1 cellular context compared by ENCODE assay signal in the genomic region with DNA sequence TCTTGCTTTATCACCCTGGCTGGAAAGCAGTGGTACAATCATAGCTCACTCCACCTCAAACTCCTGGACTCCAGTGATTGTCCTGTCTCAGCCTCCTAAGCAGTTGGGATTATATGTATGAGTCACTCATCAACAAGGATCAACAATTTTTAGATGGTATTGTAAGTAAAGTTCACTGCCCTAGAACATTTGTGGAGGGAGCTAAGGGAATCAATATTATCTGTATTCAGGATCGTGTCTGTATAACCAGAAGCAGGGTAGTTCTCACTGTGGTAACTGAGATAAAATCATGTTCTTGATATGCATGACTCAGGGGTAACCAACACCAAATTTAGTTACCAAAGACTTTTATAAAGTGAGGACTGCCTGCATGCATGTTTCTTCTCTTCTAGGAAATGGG.
TF ChIP-seq lines count a peak whose summit lies in the region.

No MANE protein-coding gene starts in this region.

TF ChIP-seq in SK-N-SH treated with all-trans-retinoic acid at 6 μM for 48 hours, 23 proteins besides CTCF, POLR2A, EP300 and RAD21:
- TF ChIP-seq, protein P1, sequence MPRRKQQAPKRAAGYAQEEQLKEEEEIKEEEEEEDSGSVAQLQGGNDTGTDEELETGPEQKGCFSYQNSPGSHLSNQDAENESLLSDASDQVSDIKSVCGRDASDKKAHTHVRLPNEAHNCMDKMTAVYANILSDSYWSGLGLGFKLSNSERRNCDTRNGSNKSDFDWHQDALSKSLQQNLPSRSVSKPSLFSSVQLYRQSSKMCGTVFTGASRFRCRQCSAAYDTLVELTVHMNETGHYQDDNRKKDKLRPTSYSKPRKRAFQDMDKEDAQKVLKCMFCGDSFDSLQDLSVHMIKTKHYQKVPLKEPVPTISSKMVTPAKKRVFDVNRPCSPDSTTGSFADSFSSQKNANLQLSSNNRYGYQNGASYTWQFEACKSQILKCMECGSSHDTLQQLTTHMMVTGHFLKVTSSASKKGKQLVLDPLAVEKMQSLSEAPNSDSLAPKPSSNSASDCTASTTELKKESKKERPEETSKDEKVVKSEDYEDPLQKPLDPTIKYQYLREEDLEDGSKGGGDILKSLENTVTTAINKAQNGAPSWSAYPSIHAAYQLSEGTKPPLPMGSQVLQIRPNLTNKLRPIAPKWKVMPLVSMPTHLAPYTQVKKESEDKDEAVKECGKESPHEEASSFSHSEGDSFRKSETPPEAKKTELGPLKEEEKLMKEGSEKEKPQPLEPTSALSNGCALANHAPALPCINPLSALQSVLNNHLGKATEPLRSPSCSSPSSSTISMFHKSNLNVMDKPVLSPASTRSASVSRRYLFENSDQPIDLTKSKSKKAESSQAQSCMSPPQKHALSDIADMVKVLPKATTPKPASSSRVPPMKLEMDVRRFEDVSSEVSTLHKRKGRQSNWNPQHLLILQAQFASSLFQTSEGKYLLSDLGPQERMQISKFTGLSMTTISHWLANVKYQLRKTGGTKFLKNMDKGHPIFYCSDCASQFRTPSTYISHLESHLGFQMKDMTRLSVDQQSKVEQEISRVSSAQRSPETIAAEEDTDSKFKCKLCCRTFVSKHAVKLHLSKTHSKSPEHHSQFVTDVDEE (CRISPR knock-in tag; IDR thresholded peaks at IDR 0.05): no peak
- TF ChIP-seq PPARA (CRISPR knock-in tag; IDR thresholded peaks at IDR 0.05; ENCODE audit: borderline replicate concordance) (no peak), RARB (CRISPR knock-in tag; IDR thresholded peaks at IDR 0.05) (no peak), SNAI2 (CRISPR knock-in tag; IDR thresholded peaks at IDR 0.05) (no peak), ZFP3 (CRISPR knock-in tag; IDR thresholded peaks at IDR 0.05) (no peak), OSR1 (CRISPR knock-in tag; IDR thresholded peaks at IDR 0.05) (no peak), TOX (CRISPR knock-in tag; IDR thresholded peaks at IDR 0.05; ENCODE audit: borderline replicate concordance) (no peak), BACH2 (CRISPR knock-in tag; IDR thresholded peaks at IDR 0.05; ENCODE audit: borderline replicate concordance) (no peak), GLIS3 (CRISPR knock-in tag; IDR thresholded peaks at IDR 0.05) (no peak), ARNTL (CRISPR knock-in tag; IDR thresholded peaks at IDR 0.05; ENCODE audit: borderline replicate concordance, low read depth) (no peak), ESRRG (CRISPR knock-in tag; IDR thresholded peaks at IDR 0.05) (no peak), ZNF565 (CRISPR knock-in tag; conservative IDR thresholded peaks at IDR 0.05; ENCODE audit: low read depth) (no peak), ZNF8 (CRISPR knock-in tag; IDR thresholded peaks at IDR 0.05) (no peak), ZNF70 (CRISPR knock-in tag; IDR thresholded peaks at IDR 0.05) (no peak), ZC3H10 (CRISPR knock-in tag; IDR thresholded peaks at IDR 0.05) (no peak), ISL1 (CRISPR knock-in tag; IDR thresholded peaks at IDR 0.05) (no peak)
- TF ChIP-seq, protein P2, sequence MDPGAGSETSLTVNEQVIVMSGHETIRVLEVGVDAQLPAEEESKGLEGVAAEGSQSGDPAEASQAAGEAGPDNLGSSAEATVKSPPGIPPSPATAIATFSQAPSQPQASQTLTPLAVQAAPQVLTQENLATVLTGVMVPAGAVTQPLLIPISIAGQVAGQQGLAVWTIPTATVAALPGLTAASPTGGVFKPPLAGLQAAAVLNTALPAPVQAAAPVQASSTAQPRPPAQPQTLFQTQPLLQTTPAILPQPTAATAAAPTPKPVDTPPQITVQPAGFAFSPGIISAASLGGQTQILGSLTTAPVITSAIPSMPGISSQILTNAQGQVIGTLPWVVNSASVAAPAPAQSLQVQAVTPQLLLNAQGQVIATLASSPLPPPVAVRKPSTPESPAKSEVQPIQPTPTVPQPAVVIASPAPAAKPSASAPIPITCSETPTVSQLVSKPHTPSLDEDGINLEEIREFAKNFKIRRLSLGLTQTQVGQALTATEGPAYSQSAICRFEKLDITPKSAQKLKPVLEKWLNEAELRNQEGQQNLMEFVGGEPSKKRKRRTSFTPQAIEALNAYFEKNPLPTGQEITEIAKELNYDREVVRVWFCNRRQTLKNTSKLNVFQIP (CRISPR knock-in tag; IDR thresholded peaks at IDR 0.05; ENCODE audit: borderline replicate concordance, low read depth): no peak
- TF ChIP-seq, protein P3, sequence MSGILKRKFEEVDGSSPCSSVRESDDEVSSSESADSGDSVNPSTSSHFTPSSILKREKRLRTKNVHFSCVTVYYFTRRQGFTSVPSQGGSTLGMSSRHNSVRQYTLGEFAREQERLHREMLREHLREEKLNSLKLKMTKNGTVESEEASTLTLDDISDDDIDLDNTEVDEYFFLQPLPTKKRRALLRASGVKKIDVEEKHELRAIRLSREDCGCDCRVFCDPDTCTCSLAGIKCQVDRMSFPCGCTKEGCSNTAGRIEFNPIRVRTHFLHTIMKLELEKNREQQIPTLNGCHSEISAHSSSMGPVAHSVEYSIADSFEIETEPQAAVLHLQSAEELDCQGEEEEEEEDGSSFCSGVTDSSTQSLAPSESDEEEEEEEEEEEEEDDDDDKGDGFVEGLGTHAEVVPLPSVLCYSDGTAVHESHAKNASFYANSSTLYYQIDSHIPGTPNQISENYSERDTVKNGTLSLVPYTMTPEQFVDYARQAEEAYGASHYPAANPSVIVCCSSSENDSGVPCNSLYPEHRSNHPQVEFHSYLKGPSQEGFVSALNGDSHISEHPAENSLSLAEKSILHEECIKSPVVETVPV (CRISPR knock-in tag; IDR thresholded peaks at IDR 0.05): no peak
- TF ChIP-seq, protein P4, sequence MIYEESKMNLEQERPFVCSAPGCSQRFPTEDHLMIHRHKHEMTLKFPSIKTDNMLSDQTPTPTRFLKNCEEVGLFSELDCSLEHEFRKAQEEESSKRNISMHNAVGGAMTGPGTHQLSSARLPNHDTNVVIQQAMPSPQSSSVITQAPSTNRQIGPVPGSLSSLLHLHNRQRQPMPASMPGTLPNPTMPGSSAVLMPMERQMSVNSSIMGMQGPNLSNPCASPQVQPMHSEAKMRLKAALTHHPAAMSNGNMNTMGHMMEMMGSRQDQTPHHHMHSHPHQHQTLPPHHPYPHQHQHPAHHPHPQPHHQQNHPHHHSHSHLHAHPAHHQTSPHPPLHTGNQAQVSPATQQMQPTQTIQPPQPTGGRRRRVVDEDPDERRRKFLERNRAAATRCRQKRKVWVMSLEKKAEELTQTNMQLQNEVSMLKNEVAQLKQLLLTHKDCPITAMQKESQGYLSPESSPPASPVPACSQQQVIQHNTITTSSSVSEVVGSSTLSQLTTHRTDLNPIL (CRISPR knock-in tag; IDR thresholded peaks at IDR 0.05; ENCODE audit: low read depth): no peak
- TF ChIP-seq, protein P5, sequence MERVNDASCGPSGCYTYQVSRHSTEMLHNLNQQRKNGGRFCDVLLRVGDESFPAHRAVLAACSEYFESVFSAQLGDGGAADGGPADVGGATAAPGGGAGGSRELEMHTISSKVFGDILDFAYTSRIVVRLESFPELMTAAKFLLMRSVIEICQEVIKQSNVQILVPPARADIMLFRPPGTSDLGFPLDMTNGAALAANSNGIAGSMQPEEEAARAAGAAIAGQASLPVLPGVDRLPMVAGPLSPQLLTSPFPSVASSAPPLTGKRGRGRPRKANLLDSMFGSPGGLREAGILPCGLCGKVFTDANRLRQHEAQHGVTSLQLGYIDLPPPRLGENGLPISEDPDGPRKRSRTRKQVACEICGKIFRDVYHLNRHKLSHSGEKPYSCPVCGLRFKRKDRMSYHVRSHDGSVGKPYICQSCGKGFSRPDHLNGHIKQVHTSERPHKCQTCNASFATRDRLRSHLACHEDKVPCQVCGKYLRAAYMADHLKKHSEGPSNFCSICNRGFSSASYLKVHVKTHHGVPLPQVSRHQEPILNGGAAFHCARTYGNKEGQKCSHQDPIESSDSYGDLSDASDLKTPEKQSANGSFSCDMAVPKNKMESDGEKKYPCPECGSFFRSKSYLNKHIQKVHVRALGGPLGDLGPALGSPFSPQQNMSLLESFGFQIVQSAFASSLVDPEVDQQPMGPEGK (CRISPR knock-in tag; IDR thresholded peaks at IDR 0.05; ENCODE audit: borderline replicate concordance): no peak
